1 cellular context compared by ENCODE assay signal in the genomic region with DNA sequence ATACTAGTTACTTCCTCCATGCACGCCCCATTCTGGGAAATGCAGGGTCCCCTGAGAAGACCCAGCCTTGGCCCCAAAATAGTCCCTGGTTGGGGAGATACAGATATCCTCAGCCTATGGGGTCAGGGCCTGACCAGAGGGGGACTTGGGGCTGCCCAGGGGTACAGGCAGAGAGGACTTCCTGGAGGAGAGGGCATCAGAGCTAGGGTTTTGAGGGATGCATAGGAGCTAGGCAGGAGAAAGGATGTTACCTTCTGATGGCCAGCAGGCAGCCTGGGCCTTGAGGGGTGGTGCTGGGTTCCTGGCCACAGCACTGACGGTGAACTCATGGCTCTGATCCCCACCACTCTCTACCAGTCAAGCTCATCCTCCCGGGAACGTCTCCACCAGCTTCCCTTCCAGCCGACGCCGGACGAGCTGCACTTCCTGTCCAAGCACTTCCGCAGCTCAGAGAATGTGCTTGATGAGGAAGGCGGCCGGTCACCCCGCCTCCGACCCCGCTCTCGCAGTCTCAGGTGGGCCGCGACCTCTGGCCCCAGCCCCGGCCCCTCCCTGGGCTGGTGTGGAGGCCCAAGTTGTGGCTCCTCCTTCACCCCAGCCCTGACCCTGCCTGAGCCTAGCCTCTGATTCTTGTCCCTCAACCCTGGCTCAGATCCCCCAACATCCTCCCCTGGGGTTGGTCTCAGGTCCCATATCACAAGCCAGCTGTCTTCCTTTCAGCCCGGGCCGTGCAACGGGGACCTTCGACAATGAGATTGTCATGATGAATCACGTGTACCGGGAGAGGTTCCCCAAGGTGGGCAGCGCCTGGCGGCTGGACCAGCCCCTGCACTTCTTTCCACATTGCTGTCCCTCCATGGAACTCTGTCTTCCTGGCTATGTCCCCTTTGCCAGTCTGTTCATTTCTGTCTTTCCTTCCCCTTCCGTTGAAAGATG.
A peak's percentile ranks its signal among the peaks of the same experiment; 100 is the strongest.
TF ChIP-seq lines count a peak whose summit lies in the region.

No MANE protein-coding gene starts in this region.

TF ChIP-seq in K562, 482 proteins besides CTCF, POLR2A, EP300 and RAD21:
- peak; percentile 9 for TF ChIP-seq ZFP36 (IDR thresholded peaks at IDR 0.05; ENCODE audit: low read depth, low read length, partially characterized antibody)
- no peak for TF ChIP-seq CSDE1 (IDR thresholded peaks at IDR 0.05)
